In genomic region chr4:83065268-83065667, GRCh38 we compare ENCODE assay signal across 27 cellular contexts.
"Had no signal": no experiment of that assay in that cellular context is flagged by ENCODE, and none has a peak within 500 bp of the region (broad histone marks: within the 10 kb centered on the region; RNA-seq: fewer than 3 reads in every experiment).

No MANE protein-coding gene starts in this region.

- H3K4me3 Mint-ChIP-seq: activated CD4-positive, alpha-beta memory T cell treated with anti-CD3 and anti-CD28 coated beads, Interleukin-2, amount 10 ng/mL, durations not matched to agents 7 days and 5 days; activated CD4-positive, alpha-beta T cell treated with anti-CD3 and anti-CD28 coated beads, Interleukin-2, amount 10 ng/mL, durations not matched to agents 7 days and 5 days; activated naive CD4-positive, alpha-beta T cell treated with anti-CD3 and anti-CD28 coated beads for 36 hours; activated T-cell treated with anti-CD3 and anti-CD28 coated beads, Interleukin-2, amount 50 U/mL, for 4 hours; immature natural killer cell; mesothelial cell of epicardium; naive B cell; stimulated activated naive B cell treated with anti-CD40 and anti-IgM and Interleukin-4, amounts not matched to agents 10 μg/mL and 1 μg/mL and 100 μg/mL, for 72 hours; WTC11 had no signal

- H3K27me3 Mint-ChIP-seq: activated CD4-positive, alpha-beta memory T cell treated with anti-CD3 and anti-CD28 coated beads, Interleukin-2, amount 10 ng/mL, durations not matched to agents 7 days and 5 days; activated CD4-positive, alpha-beta T cell treated with anti-CD3 and anti-CD28 coated beads, Interleukin-2, amount 10 ng/mL, durations not matched to agents 7 days and 5 days; naive B cell; stimulated activated naive B cell treated with anti-CD40 and anti-IgM and Interleukin-4, amounts not matched to agents 10 μg/mL and 1 μg/mL and 100 μg/mL, for 72 hours had no signal

- H3K27ac Mint-ChIP-seq: activated CD4-positive, alpha-beta memory T cell treated with anti-CD3 and anti-CD28 coated beads, Interleukin-2, amount 10 ng/mL, durations not matched to agents 7 days and 5 days; activated CD4-positive, alpha-beta T cell treated with anti-CD3 and anti-CD28 coated beads, Interleukin-2, amount 10 ng/mL, durations not matched to agents 7 days and 5 days; activated naive CD4-positive, alpha-beta T cell treated with anti-CD3 and anti-CD28 coated beads for 36 hours; activated T-helper 2 cell treated with anti-CD3 and anti-CD28 coated beads, Interferon-gamma antibody, Interleukin-2, Interleukin-4, amounts not matched to agents 10 μg/mL and 5 μg/mL and 100 μg/mL, durations not matched to agents 14 hours and 24 hours and 36 hours; mesothelial cell of epicardium; stimulated activated naive B cell treated with anti-CD40 and anti-IgM and Interleukin-4, amounts not matched to agents 10 μg/mL and 1 μg/mL and 100 μg/mL, for 72 hours; WTC11 had no signal

- H3K9me3 Mint-ChIP-seq: activated CD4-positive, alpha-beta memory T cell treated with anti-CD3 and anti-CD28 coated beads, Interleukin-2, amount 10 ng/mL, durations not matched to agents 7 days and 5 days; activated CD4-positive, alpha-beta T cell treated with anti-CD3 and anti-CD28 coated beads, Interleukin-2, amount 10 ng/mL, durations not matched to agents 7 days and 5 days; activated naive CD4-positive, alpha-beta T cell treated with anti-CD3 and anti-CD28 coated beads for 36 hours; activated T-cell treated with anti-CD3 and anti-CD28 coated beads, Interleukin-2, amount 50 U/mL, for 4 hours; activated T-helper 2 cell treated with anti-CD3 and anti-CD28 coated beads, Interferon-gamma antibody, Interleukin-2, Interleukin-4, amounts not matched to agents 10 μg/mL and 5 μg/mL and 100 μg/mL, durations not matched to agents 14 hours and 24 hours and 36 hours; immature natural killer cell; mesothelial cell of epicardium; naive B cell; stimulated activated naive B cell treated with anti-CD40 and anti-IgM and Interleukin-4, amounts not matched to agents 10 μg/mL and 1 μg/mL and 100 μg/mL, for 72 hours; WTC11 had no signal

- DNase-seq: activated CD4-positive, alpha-beta memory T cell treated with anti-CD3 and anti-CD28 coated beads, Interleukin-2, amount 10 ng/mL, durations not matched to agents 7 days and 5 days; activated CD4-positive, alpha-beta T cell treated with anti-CD3 and anti-CD28 coated beads for 1 hour; activated CD4-positive, alpha-beta T cell treated with anti-CD3 and anti-CD28 coated beads, Interleukin-2, amount 10 ng/mL, durations not matched to agents 7 days and 5 days; activated naive CD4-positive, alpha-beta T cell treated with anti-CD3 and anti-CD28 coated beads for 36 hours; activated T-cell treated with anti-CD3 and anti-CD28 coated beads, Interleukin-2, amount 50 U/mL, for 4 hours; amniotic stem cell; brain microvascular endothelial cell; caudate nucleus; cortex of kidney; foreskin keratinocyte; heart left ventricle; hypothalamus; immature natural killer cell; kidney; left colon; mammary epithelial cell; naive B cell; psoas muscle; sigmoid colon; small intestine; stimulated activated CD4-positive, alpha-beta T cell treated with anti-CD3 and anti-CD28 coated beads, Interleukin-2, amount 100 ng/mL, for 24 hours; stimulated activated naive B cell treated with anti-CD40 and anti-IgM and Interleukin-4, amounts not matched to agents 10 μg/mL and 1 μg/mL and 100 μg/mL, for 72 hours; tibial artery; upper lobe of right lung had no signal

- H3K4me1 Mint-ChIP-seq: activated CD4-positive, alpha-beta T cell treated with anti-CD3 and anti-CD28 coated beads, Interleukin-2, amount 10 ng/mL, durations not matched to agents 7 days and 5 days; immature natural killer cell; mesothelial cell of epicardium; WTC11 had no signal
